Comparison of ENCODE assay signal across 8 cellular contexts in genomic region chr22:43014876-43015676, GRCh38. TPM values are rescaled to one million over a fixed set of nuclear protein-coding genes. Genes with fewer than 3 reads are reported as not detected.
DNase-seq lines count a peak whose midpoint lies in the region; ATAC-seq lines count a peak whose summit lies in the region.

A gene with protein sequence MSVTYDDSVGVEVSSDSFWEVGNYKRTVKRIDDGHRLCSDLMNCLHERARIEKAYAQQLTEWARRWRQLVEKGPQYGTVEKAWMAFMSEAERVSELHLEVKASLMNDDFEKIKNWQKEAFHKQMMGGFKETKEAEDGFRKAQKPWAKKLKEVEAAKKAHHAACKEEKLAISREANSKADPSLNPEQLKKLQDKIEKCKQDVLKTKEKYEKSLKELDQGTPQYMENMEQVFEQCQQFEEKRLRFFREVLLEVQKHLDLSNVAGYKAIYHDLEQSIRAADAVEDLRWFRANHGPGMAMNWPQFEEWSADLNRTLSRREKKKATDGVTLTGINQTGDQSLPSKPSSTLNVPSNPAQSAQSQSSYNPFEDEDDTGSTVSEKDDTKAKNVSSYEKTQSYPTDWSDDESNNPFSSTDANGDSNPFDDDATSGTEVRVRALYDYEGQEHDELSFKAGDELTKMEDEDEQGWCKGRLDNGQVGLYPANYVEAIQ (minus strand): TSS chr22:43015149. CDS start chr22:42912080, 103,069 bp downstream.

- ATAC-seq in GM21360 (IDR thresholded peaks at IDR 0.05; ENCODE audit: unreplicated experiment): peak; percentile 88

- DNase-seq in COR-L47 (lab: John Stamatoyannopoulos, UW): peak; percentile 98
- peak; percentile 94 for DNase-seq in HT-29 (ENCODE audit: low spot score)
- peak; percentile 97 for DNase-seq in NK-92 treated with Interleukin-12 subunit alpha and Interleukin-12 subunit beta, amount 100 ng/mL, for 24 hours (lab: John Stamatoyannopoulos, UW)
- peak; percentile 99 for DNase-seq in activated CD8-positive, alpha-beta memory T cell treated with anti-CD3 and anti-CD28 coated beads for 24 hours
- DNase-seq in effector CD8-positive, alpha-beta T cell (lab: John Stamatoyannopoulos, UW): peak; percentile 98
- peak; percentile 99 for DNase-seq in medulla oblongata (ENCODE audit: extremely low spot score)
- peak; percentile 97 to 99 (median 98) for DNase-seq in stimulated activated CD4-positive, alpha-beta T cell treated with anti-CD3 and anti-CD28 coated beads, TNF-alpha, amount 100 ng/mL, for 48 hours (ENCODE audit: low read depth in 3 of 3)

RNA-seq across cellular contexts. Expression of the gene that starts here (rescaled TPM):
- total RNA-seq in HT-29 (2014; rRNA removed; shearing (Covaris generic)): 42.9 and 44.8 TPM in 2 replicates

Comparison
In these comparisons a context has a peak if more than half of its experiments do, and no peak if none do; other contexts are left out.
1. Peak in every context shown above with its lines: DNase-seq and ATAC-seq.